In the genomic region with DNA sequence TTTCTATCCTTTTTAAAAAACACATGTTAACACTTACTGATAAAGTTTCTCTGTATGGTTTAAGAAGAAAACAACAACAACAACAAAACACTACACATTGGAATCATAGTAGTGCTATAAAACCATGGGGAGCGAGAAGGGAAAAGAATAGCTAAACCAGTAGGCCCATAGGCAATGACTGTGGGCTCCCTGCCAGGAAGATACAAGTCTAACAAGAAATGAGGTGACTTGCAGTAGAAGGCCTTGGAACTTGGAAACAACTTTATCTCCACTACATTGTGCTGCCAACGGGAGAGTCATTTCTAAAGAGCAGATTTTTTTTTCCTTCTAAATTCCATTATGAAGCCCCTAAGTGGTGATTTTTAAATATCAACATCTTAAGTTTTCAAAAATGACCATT, we compare ENCODE assay signal across 2 cellular contexts.
TF ChIP-seq lines count a peak whose summit lies in the region.

No MANE protein-coding gene starts in this region.

TF ChIP-seq in HEK293, 187 proteins besides CTCF, POLR2A, EP300 and RAD21 (continued from another document):
- TF ChIP-seq, protein P1, sequence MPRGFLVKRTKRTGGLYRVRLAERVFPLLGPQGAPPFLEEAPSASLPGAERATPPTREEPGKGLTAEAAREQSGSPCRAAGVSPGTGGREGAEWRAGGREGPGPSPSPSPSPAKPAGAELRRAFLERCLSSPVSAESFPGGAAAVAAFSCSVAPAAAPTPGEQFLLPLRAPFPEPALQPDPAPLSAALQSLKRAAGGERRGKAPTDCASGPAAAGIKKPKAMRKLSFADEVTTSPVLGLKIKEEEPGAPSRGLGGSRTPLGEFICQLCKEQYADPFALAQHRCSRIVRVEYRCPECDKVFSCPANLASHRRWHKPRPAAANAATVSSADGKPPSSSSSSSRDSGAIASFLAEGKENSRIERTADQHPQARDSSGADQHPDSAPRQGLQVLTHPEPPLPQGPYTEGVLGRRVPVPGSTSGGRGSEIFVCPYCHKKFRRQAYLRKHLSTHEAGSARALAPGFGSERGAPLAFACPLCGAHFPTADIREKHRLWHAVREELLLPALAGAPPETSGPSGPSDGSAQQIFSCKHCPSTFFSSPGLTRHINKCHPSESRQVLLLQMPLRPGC (tag by site-specific recombination; IDR thresholded peaks at IDR 0.05), result no peak

TF ChIP-seq in WTC11, 78 proteins besides CTCF, POLR2A, EP300 and RAD21 (continued from another document):
- TF ChIP-seq IRF2 (CRISPR knock-in tag; IDR thresholded peaks at IDR 0.05; ENCODE audit: borderline replicate concordance, low read depth), result no peak
- TF ChIP-seq ETV6 (CRISPR knock-in tag; IDR thresholded peaks at IDR 0.05), result no peak
- no peak for TF ChIP-seq SOX15 (CRISPR knock-in tag; IDR thresholded peaks at IDR 0.05)
- TF ChIP-seq MXD4 (CRISPR knock-in tag; IDR thresholded peaks at IDR 0.05; ENCODE audit: borderline replicate concordance), result no peak
- TF ChIP-seq TP53 (CRISPR knock-in tag; IDR thresholded peaks at IDR 0.05), result no peak
- no peak for TF ChIP-seq FOXJ3 (CRISPR knock-in tag; IDR thresholded peaks at IDR 0.05; ENCODE audit: borderline replicate concordance)
- TF ChIP-seq ZNF416 (CRISPR knock-in tag; IDR thresholded peaks at IDR 0.05), result no peak
- no peak for TF ChIP-seq ZNF317 (CRISPR knock-in tag; IDR thresholded peaks at IDR 0.05; ENCODE audit: borderline replicate concordance, low read depth)
- TF ChIP-seq, protein P2, sequence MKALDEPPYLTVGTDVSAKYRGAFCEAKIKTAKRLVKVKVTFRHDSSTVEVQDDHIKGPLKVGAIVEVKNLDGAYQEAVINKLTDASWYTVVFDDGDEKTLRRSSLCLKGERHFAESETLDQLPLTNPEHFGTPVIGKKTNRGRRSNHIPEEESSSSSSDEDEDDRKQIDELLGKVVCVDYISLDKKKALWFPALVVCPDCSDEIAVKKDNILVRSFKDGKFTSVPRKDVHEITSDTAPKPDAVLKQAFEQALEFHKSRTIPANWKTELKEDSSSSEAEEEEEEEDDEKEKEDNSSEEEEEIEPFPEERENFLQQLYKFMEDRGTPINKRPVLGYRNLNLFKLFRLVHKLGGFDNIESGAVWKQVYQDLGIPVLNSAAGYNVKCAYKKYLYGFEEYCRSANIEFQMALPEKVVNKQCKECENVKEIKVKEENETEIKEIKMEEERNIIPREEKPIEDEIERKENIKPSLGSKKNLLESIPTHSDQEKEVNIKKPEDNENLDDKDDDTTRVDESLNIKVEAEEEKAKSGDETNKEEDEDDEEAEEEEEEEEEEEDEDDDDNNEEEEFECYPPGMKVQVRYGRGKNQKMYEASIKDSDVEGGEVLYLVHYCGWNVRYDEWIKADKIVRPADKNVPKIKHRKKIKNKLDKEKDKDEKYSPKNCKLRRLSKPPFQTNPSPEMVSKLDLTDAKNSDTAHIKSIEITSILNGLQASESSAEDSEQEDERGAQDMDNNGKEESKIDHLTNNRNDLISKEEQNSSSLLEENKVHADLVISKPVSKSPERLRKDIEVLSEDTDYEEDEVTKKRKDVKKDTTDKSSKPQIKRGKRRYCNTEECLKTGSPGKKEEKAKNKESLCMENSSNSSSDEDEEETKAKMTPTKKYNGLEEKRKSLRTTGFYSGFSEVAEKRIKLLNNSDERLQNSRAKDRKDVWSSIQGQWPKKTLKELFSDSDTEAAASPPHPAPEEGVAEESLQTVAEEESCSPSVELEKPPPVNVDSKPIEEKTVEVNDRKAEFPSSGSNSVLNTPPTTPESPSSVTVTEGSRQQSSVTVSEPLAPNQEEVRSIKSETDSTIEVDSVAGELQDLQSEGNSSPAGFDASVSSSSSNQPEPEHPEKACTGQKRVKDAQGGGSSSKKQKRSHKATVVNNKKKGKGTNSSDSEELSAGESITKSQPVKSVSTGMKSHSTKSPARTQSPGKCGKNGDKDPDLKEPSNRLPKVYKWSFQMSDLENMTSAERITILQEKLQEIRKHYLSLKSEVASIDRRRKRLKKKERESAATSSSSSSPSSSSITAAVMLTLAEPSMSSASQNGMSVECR (CRISPR knock-in tag; IDR thresholded peaks at IDR 0.05; ENCODE audit: borderline replicate concordance), result no peak
- TF ChIP-seq JAZF1 (CRISPR knock-in tag; IDR thresholded peaks at IDR 0.05), result no peak
- TF ChIP-seq ESRRA (CRISPR knock-in tag; IDR thresholded peaks at IDR 0.05; ENCODE audit: borderline replicate concordance), result no peak
- TF ChIP-seq NFYB (CRISPR knock-in tag; conservative IDR thresholded peaks at IDR 0.05; ENCODE audit: low read depth), result no peak
- TF ChIP-seq, protein P3, sequence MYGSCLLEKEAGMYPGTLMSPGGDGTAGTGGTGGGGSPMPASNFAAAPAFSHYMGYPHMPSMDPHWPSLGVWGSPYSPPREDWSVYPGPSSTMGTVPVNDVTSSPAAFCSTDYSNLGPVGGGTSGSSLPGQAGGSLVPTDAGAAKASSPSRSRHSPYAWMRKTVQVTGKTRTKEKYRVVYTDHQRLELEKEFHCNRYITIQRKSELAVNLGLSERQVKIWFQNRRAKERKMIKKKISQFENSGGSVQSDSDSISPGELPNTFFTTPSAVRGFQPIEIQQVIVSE (CRISPR knock-in tag; IDR thresholded peaks at IDR 0.05; ENCODE audit: borderline replicate concordance), result no peak
- TF ChIP-seq, protein P4, sequence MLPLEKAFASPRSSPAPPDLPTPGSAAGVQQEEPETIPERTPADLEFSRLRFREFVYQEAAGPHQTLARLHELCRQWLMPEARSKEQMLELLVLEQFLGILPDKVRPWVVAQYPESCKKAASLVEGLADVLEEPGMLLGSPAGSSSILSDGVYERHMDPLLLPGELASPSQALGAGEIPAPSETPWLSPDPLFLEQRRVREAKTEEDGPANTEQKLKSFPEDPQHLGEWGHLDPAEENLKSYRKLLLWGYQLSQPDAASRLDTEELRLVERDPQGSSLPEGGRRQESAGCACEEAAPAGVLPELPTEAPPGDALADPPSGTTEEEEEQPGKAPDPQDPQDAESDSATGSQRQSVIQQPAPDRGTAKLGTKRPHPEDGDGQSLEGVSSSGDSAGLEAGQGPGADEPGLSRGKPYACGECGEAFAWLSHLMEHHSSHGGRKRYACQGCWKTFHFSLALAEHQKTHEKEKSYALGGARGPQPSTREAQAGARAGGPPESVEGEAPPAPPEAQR (CRISPR knock-in tag; IDR thresholded peaks at IDR 0.05), result no peak
- TF ChIP-seq ZNF232 (CRISPR knock-in tag; IDR thresholded peaks at IDR 0.05), result no peak
- TF ChIP-seq, protein P5, sequence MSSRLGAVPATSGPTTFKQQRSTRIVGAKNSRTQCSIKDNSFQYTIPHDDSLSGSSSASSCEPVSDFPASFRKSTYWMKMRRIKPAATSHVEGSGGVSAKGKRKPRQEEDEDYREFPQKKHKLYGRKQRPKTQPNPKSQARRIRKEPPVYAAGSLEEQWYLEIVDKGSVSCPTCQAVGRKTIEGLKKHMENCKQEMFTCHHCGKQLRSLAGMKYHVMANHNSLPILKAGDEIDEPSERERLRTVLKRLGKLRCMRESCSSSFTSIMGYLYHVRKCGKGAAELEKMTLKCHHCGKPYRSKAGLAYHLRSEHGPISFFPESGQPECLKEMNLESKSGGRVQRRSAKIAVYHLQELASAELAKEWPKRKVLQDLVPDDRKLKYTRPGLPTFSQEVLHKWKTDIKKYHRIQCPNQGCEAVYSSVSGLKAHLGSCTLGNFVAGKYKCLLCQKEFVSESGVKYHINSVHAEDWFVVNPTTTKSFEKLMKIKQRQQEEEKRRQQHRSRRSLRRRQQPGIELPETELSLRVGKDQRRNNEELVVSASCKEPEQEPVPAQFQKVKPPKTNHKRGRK (CRISPR knock-in tag; IDR thresholded peaks at IDR 0.05; ENCODE audit: borderline replicate concordance), result no peak
- TF ChIP-seq, protein P6, sequence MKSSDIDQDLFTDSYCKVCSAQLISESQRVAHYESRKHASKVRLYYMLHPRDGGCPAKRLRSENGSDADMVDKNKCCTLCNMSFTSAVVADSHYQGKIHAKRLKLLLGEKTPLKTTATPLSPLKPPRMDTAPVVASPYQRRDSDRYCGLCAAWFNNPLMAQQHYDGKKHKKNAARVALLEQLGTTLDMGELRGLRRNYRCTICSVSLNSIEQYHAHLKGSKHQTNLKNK (CRISPR knock-in tag; IDR thresholded peaks at IDR 0.05), result no peak
TF ChIP-seq in WTC11: peak in this region for 0.
